Comparison of ENCODE assay signal across 25 cellular contexts in genomic region chr14:77910506-77910905, GRCh38.
DNase-seq lines count a peak whose midpoint lies in the region; ATAC-seq and TF ChIP-seq lines count a peak whose summit lies in the region.
"Had no signal": no experiment of that assay in that cellular context is flagged by ENCODE, and none has a peak within 500 bp of the region (broad histone marks: within the 10 kb centered on the region; RNA-seq: fewer than 3 reads in every experiment).

No MANE protein-coding gene starts in this region.

- TF ChIP-seq CTCF in stomach (IDR thresholded peaks at IDR 0.05) (peak in 1 of 7 experiments; percentile 9), Caco-2 (IDR thresholded peaks at IDR 0.05; ENCODE audit: insufficient read depth in 1 of 2, low read depth in 1 of 2, low read length in 1 of 2, severe bottlenecking in 1 of 2, unreplicated experiment in 1 of 2) (no peak)

- no peak overlapping the region for H3K4me3 Mint-ChIP-seq in activated T-cell treated with anti-CD3 and anti-CD28 coated beads, Interleukin-2, amount 50 U/mL, for 72 hours
- no peak overlapping the region for H3K4me3 Mint-ChIP-seq in Caco-2 (ENCODE audit: unreplicated experiment)
- H3K4me3 Mint-ChIP-seq: CD8-positive, alpha-beta memory T cell; HFFc6 had no signal

- no peak for TF ChIP-seq EP300 in stomach (IDR thresholded peaks at IDR 0.05)

- TF ChIP-seq POLR2A in stomach (IDR thresholded peaks at IDR 0.05): no peak

- H3K27me3 Mint-ChIP-seq in activated T-cell treated with anti-CD3 and anti-CD28 coated beads, Interleukin-2, amount 50 U/mL, for 72 hours (ENCODE audit: low read depth): no peaks in the 10 kb centered on the region
- H3K27me3 Mint-ChIP-seq in Caco-2 (ENCODE audit: insufficient read depth, unreplicated experiment): no peaks in the 10 kb centered on the region

- POLR2A ChIA-PET in Caco-2 (lab: Charles Lee): no interaction called here

- CTCF ChIA-PET in Caco-2 (lab: Charles Lee): no interaction called here

- H3K9me3 ChIP-seq in stomach: no peaks in the 10 kb centered on the region
- H3K9me3 ChIP-seq in Caco-2: no peaks in the 10 kb centered on the region
- H3K9me3 ChIP-seq: SJSA1 had no signal

- no peak overlapping the region for H3K27ac Mint-ChIP-seq in activated T-cell treated with anti-CD3 and anti-CD28 coated beads, Interleukin-2, amount 50 U/mL, for 72 hours
- H3K27ac Mint-ChIP-seq in Caco-2 (ENCODE audit: unreplicated experiment): no peak overlapping the region
- H3K27ac Mint-ChIP-seq: HFFc6 had no signal

- no TSS peak for BruUV-seq in Caco-2 (replicated peaks; lab: Mats Ljungman, UMichigan)

- peaks cover 7% of the 10 kb centered on the region for H3K4me1 Mint-ChIP-seq in activated T-cell treated with anti-CD3 and anti-CD28 coated beads, Interleukin-2, amount 50 U/mL, for 72 hours (ENCODE audit: low read depth)
- no peaks in the 10 kb centered on the region for H3K4me1 Mint-ChIP-seq in Caco-2 (ENCODE audit: low read depth, unreplicated experiment)

- ATAC-seq in activated T-cell treated with anti-CD3 and anti-CD28 coated beads, Interleukin-2, amount 50 U/mL, for 72 hours (replicated peaks in 1 of 2): no peak
- ATAC-seq in GM19467 (IDR thresholded peaks at IDR 0.05; ENCODE audit: unreplicated experiment): no peak
- ATAC-seq: GM12878, Panc1 had no signal

- WGBS in stomach, 5 donors: 19 to 63% (median 28%) methylated on average over 8 of the region's 8 CpGs

- DNase-seq in NCI-H748 (lab: John Stamatoyannopoulos, UW; ENCODE audit: unreplicated experiment) (peak; percentile 43), NCI-H748 treated with DMSO at 0.1 percent for 48 hours (lab: John Stamatoyannopoulos, UW) (no peak), NCI-H2081 treated with DMSO at 0.1 percent for 48 hours (lab: John Stamatoyannopoulos, UW) (peak; percentile 37), caudate nucleus (lab: John Stamatoyannopoulos, UW) (no peak), stomach (peak; percentile 61), Caco-2 (no peak)
- DNase-seq in activated T-cell treated with anti-CD3 and anti-CD28 coated beads, Interleukin-2, amount 50 U/mL, for 72 hours: no peak
- DNase-seq: CD8-positive, alpha-beta memory T cell; DND-41; H7; HFFc6; KBM-7; MM.1S; NCI-H1048; NCI-H1436 treated with DMSO at 0.1 percent for 48 hours; NCI-H2029 treated with DMSO at 0.1 percent for 48 hours; NCI-H2171 treated with DMSO at 0.1 percent for 48 hours; NCI-H446; NCI-H526 had no signal

- no peaks in the 10 kb centered on the region for H3K27me3 ChIP-seq in stomach
- no peaks in the 10 kb centered on the region for H3K27me3 ChIP-seq in Caco-2 (replicated peaks; ENCODE audit: control insufficient read depth, insufficient read depth, low read length)
- H3K27me3 ChIP-seq: SJSA1 had no signal

- H3K27ac ChIP-seq in caudate nucleus (ENCODE audit: low read depth, low read length) (peak overlapping the region; percentile 27), stomach (peak overlapping the region; percentile 17 to 72 (median 58))
- H3K27ac ChIP-seq: C4-2B, HL-60, SJSA1 had no signal

- H3K9me3 Mint-ChIP-seq in activated T-cell treated with anti-CD3 and anti-CD28 coated beads, Interleukin-2, amount 50 U/mL, for 72 hours: peaks cover 0 to 2% of the 10 kb centered on the region in 2 donors
- H3K9me3 Mint-ChIP-seq in Caco-2 (ENCODE audit: unreplicated experiment): no peaks in the 10 kb centered on the region
- H3K9me3 Mint-ChIP-seq: HFFc6 had no signal

- peaks cover 0 to 6% of the 10 kb centered on the region in 2 donors for H3K36me3 Mint-ChIP-seq in activated T-cell treated with anti-CD3 and anti-CD28 coated beads, Interleukin-2, amount 50 U/mL, for 72 hours (ENCODE audit: insufficient read depth in 2 of 2)
- H3K36me3 Mint-ChIP-seq in Caco-2 (ENCODE audit: insufficient read depth, unreplicated experiment): no peaks in the 10 kb centered on the region

- H3K4me1 ChIP-seq in stomach: peaks cover 0 to 26% (median 14%) of the 10 kb centered on the region in 4 donors
- no peaks in the 10 kb centered on the region for H3K4me1 ChIP-seq in Caco-2
- H3K4me1 ChIP-seq: SJSA1 had no signal

- intact Hi-C loops in stomach (cut with DNase I; ENCODE audit: low total_unique reads) (no loop called here), Caco-2 (cut with micrococcal nuclease; ENCODE audit: unreplicated experiment) (no loop called here)

- peaks cover 0 to 22% (median 4%) of the 10 kb centered on the region in 4 donors for H3K36me3 ChIP-seq in stomach
- H3K36me3 ChIP-seq in Caco-2 (ENCODE audit: control insufficient read depth, insufficient read depth, low read length): no peaks in the 10 kb centered on the region
- H3K36me3 ChIP-seq: SJSA1 had no signal

- no peak overlapping the region for H3K4me3 ChIP-seq in stomach
- H3K4me3 ChIP-seq in Caco-2 (ENCODE audit: low read depth, low read length): no peak overlapping the region
- H3K4me3 ChIP-seq: GM12878, SJSA1 had no signal

Comparison
In these comparisons a context has a peak if more than half of its experiments do, and no peak if none do; other contexts are left out.
1. DNase-seq: peak in NCI-H748 (single experiment), NCI-H2081 treated with DMSO at 0.1 percent for 48 hours (single experiment) and stomach (single experiment); none in NCI-H748 treated with DMSO at 0.1 percent for 48 hours (single experiment), caudate nucleus (0 of 61), activated T-cell treated with anti-CD3 and anti-CD28 coated beads, Interleukin-2, amount 50 U/mL, for 72 hours (0 of 2) and Caco-2 (0 of 2).